8 cellular contexts compared by ENCODE assay signal in genomic region chr15:63599401-63600000, GRCh38. TPM values are rescaled to one million over a fixed set of nuclear protein-coding genes. Genes with fewer than 3 reads are reported as not detected.
DNase-seq lines count a peak whose midpoint lies in the region; ATAC-seq and TF ChIP-seq lines count a peak whose summit lies in the region.

No MANE protein-coding gene starts in this region.

- H3K4me3 Mint-ChIP-seq in CD4-positive, alpha-beta T cell, result peak overlapping the region; percentile 91
- peak overlapping the region; percentile 71 to 87 (median 78) for H3K4me3 Mint-ChIP-seq in brain

- H3K27ac Mint-ChIP-seq in CD4-positive, alpha-beta T cell, result peak overlapping the region; percentile 90
- H3K27ac Mint-ChIP-seq in brain, result peak overlapping the region in 4 of 5 experiments; percentile 84 to 96 (median 94)

- H3K36me3 ChIP-seq in HEK293 (ENCODE audit: control insufficient read depth in 2 of 2, insufficient read depth in 1 of 2, low read length in 2 of 2) (peaks cover 0 to 3% of the 10 kb centered on the region in 2 experiments; a peak in 1 of 3 replicates), skeletal muscle tissue (ENCODE audit: control insufficient read depth in 3 of 3, insufficient read depth in 3 of 3, low read length in 3 of 3) (peaks cover 0 to 1% (median 0%) of the 10 kb centered on the region in 3 donors)

- H3K4me3 ChIP-seq in HEK293 (ENCODE audit: low read depth, low read length), result no peak overlapping the region
- H3K4me3 ChIP-seq in skeletal muscle tissue (ENCODE audit: low read length in 3 of 3), result peak overlapping the region; percentile 86 to 90 (median 88)

- POLR2A ChIA-PET in CD4-positive, alpha-beta T cell (lab: Charles Lee), result interaction anchor here (0.8 to 4.4 kb wide), 16 partner anchors 10 to 1705 kb away, joined by 3 to 39 read pairs (median 4); partner anchors contain the start of genes CIAO2A, RNU5B-1 and USP3
- POLR2A ChIA-PET in HEK293 (lab: Yijun Ruan, JAX), result no interaction called here

- peak in 4 of 10 experiments; percentile 23 to 46 (median 35) for DNase-seq in CD4-positive, alpha-beta T cell
- DNase-seq in SK-MEL-5 (ENCODE audit: low read depth, low spot score), result peak; percentile 60
- DNase-seq in iPS-NIHi11 (ENCODE audit: low spot score), result peak; percentile 68

- H3K4me1 Mint-ChIP-seq in CD4-positive, alpha-beta T cell (ENCODE audit: low read depth), result peaks cover 74% of the 10 kb centered on the region
- peaks cover 78% of the 10 kb centered on the region for H3K4me1 Mint-ChIP-seq in brain

- H3K4me1 ChIP-seq in HEK293 (ENCODE audit: control insufficient read depth, insufficient read depth, low read length) (0 out of 2 replicates have a peak, but pooled peaks cover 2% of the 10 kb centered on the region), skeletal muscle tissue (ENCODE audit: control insufficient read depth in 3 of 3, insufficient read depth in 3 of 3, low read length in 3 of 3) (peaks cover 62 to 70% (median 64%) of the 10 kb centered on the region in 3 donors)

- intact Hi-C loops in CD4-positive, alpha-beta T cell (cut with DNase I, micrococcal nuclease), result loop anchor here in 1 of 2 experiments (5.0 to 10.0 kb wide), 4 partner anchors 92 to 555 kb away; partner anchors contain the start of gene TPM1

- in situ Hi-C loops in SK-MEL-5 (cut with HindIII; ENCODE audit: low pct_unique_long_range_greater_than_20kb, low sequenced_read_pairs), result no loop called here

- no peaks in the 10 kb centered on the region for H3K9me3 ChIP-seq in CD4-positive, alpha-beta T cell (ENCODE audit: control insufficient read depth, low read length)
- H3K9me3 ChIP-seq in HEK293 (ENCODE audit: control insufficient read depth, insufficient read depth, low read depth, low read length), result no peaks in the 10 kb centered on the region
- H3K9me3 ChIP-seq in skeletal muscle tissue (ENCODE audit: control insufficient read depth in 3 of 3, low read length in 3 of 3), result no peaks in the 10 kb centered on the region

- TF ChIP-seq CTCF in CD4-positive, alpha-beta T cell (IDR thresholded peaks at IDR 0.05), result peak; percentile 25
- TF ChIP-seq CTCF in HEK293 (tag by site-specific recombination; IDR thresholded peaks at IDR 0.05) (peak; percentile 34; the same call in 1 of the 2 replicates), brain (conservative IDR thresholded peaks at IDR 0.05) (peak; percentile 13 to 37)

- peak overlapping the region; percentile 74 for H3K27ac ChIP-seq in CD4-positive, alpha-beta T cell (ENCODE audit: low read depth, low read length)
- H3K27ac ChIP-seq in HEK293 (ENCODE audit: extremely low read depth, low read depth, low read length) (no peak overlapping the region), skeletal muscle tissue (ENCODE audit: low read depth, low read length) (peak overlapping the region; percentile 90)

- no peaks in the 10 kb centered on the region for H3K9me3 Mint-ChIP-seq in CD4-positive, alpha-beta T cell
- H3K9me3 Mint-ChIP-seq in brain, result peaks cover 0 to 6% (median 0%) of the 10 kb centered on the region in 5 experiments

- peak overlapping the region; percentile 73 to 94 (median 86) for H3K9ac ChIP-seq in skeletal muscle tissue (ENCODE audit: low read depth in 1 of 3, low read length in 3 of 3)

- CTCF ChIA-PET in CD4-positive, alpha-beta T cell (lab: Charles Lee), result interaction anchor here (0.9 to 4.9 kb wide), 6 partner anchors 11 to 136 kb away, joined by 3 to 24 read pairs (median 4); no protein-coding TSS in a partner anchor
- CTCF ChIA-PET in HEK293 (lab: Yijun Ruan, JAX), result interaction anchor here (0.6 to 2.4 kb wide), 5 partner anchors 10 to 312 kb away, joined by 3 to 9 read pairs (median 3); no protein-coding TSS in a partner anchor

- H3K27me3 Mint-ChIP-seq in CD4-positive, alpha-beta T cell, result no peaks in the 10 kb centered on the region
- H3K27me3 Mint-ChIP-seq in brain, result peaks cover 4% of the 10 kb centered on the region

- H3K27me3 ChIP-seq in CD4-positive, alpha-beta T cell (ENCODE audit: control insufficient read depth, insufficient read depth, low read length), result no peaks in the 10 kb centered on the region
- H3K27me3 ChIP-seq in skeletal muscle tissue (ENCODE audit: control insufficient read depth in 3 of 3, insufficient read depth in 3 of 3, low read length in 3 of 3), result no peaks in the 10 kb centered on the region

- peaks cover 23% of the 10 kb centered on the region for H3K36me3 Mint-ChIP-seq in CD4-positive, alpha-beta T cell (ENCODE audit: low read depth)
- H3K36me3 Mint-ChIP-seq in brain, result no peaks in the 10 kb centered on the region

- ATAC-seq in CD4-positive, alpha-beta T cell (ENCODE audit: poor library complexity), result no peak
- ATAC-seq in GM19397 (IDR thresholded peaks at IDR 0.05; ENCODE audit: unreplicated experiment) (no peak), GM21390 (IDR thresholded peaks at IDR 0.05; ENCODE audit: unreplicated experiment) (no peak)

TF ChIP-seq in HEK293, 187 proteins besides CTCF, POLR2A, EP300 and RAD21:
- peak; percentile 24; the same call in 1 of the 2 replicates for TF ChIP-seq IKZF3 (tag by site-specific recombination; IDR thresholded peaks at IDR 0.05)
- TF ChIP-seq ZNF692 (tag by site-specific recombination; IDR thresholded peaks at IDR 0.05), result no peak
- TF ChIP-seq ZNF654 (tag by site-specific recombination; IDR thresholded peaks at IDR 0.05; ENCODE audit: low read depth), result peak; percentile 32
- no peak for TF ChIP-seq ZNF114 (tag by site-specific recombination; IDR thresholded peaks at IDR 0.05)
- TF ChIP-seq ZBTB6 (tag by site-specific recombination; IDR thresholded peaks at IDR 0.05), result peak; percentile 35; the same call in 1 of the 2 replicates
- peak; percentile 74 for TF ChIP-seq ZNF335 (tag by site-specific recombination; conservative IDR thresholded peaks at IDR 0.05)
- TF ChIP-seq ZBTB44 (tag by site-specific recombination; IDR thresholded peaks at IDR 0.05), result no peak
- peak; percentile 30; the same call in 1 of the 2 replicates for TF ChIP-seq PATZ1 (tag by site-specific recombination; IDR thresholded peaks at IDR 0.05)

RNA-seq across cellular contexts. Expression of gene FBXL22, which starts 2.3 kb away (rescaled TPM):
- total RNA-seq in CD4-positive, alpha-beta T cell, result 1 to 10 TPM in 1 of 2 experiments, under 1 TPM in 1; 0.66 to 1.6 TPM
- 0.35 TPM in 1 of 2 replicates, not detected in the other for total RNA-seq in SK-MEL-5 (2014; rRNA removed; shearing (Covaris generic))
- 0.70 and 1.2 TPM in 2 replicates for polyA plus RNA-seq in SK-MEL-5 (2015; cell fraction: cytosol; rRNA removed)
- polyA plus RNA-seq in SK-MEL-5 (2015; cell fraction: nucleus; rRNA removed), result 0.41 TPM in 1 of 2 replicates, not detected in the other
- 1.5 TPM for polyA plus RNA-seq in brain (ENCODE audit: insufficient read depth, low read depth, low replicate concordance)
- 17.7 TPM for total RNA-seq in skeletal muscle tissue
